In the genomic region with DNA sequence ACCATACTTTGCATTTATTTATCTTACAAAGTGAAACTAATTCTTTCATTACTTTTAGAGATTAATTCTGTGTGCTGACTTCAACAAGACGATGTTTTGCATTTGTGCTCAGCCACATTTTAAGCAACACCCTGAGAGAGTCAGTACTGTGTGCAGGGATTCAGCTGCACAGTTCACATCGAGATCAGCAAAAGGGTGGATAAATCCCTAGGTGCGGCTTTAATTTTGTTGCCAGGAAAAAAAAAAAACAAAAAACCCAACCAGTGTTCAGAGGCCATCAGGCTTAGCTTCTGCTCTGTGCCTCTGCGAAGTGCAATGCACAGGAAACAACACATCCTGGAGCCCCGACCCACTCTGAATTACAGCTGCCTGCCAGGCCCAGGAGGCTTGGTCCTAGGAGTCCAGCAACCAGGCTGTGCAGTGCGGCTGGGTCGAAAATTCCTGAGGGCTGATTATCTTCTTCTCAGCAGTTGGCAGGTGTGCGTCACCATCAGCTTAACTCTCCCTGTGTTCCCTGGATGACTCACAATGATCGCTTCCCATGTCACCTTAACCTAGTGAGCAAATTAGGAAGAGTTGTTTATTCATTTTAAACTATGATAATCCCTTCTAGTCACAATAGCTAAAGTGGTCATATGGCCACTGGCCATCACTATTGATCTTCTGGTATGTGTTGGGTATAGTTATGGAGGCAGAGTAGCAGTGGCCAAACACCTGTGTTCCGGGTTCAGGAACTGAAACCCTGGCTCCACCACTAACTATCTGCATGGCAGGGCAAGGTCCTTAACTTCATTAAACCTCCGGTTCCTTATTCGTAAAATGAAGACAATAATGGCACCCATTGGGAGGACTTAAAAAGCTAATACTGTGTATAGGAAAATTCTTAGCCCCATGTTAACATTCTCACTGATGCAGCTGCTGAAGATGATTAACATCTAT, we compare ENCODE assay signal across 11 cellular contexts. TPM values are rescaled to one million over a fixed set of nuclear protein-coding genes. Genes with fewer than 3 reads are reported as not detected.
DNase-seq lines count a peak whose midpoint lies in the region; ATAC-seq, FAIRE-seq and TF ChIP-seq lines count a peak whose summit lies in the region.
"Had no signal": no experiment of that assay in that cellular context is flagged by ENCODE, and none has a peak within 500 bp of the region (broad histone marks: within the 10 kb centered on the region; RNA-seq: fewer than 3 reads in every experiment).

No MANE protein-coding gene starts in this region.

- peak; percentile 76 for FAIRE-seq in keratinocyte (lab: Jason Lieb, UNC)

- H3K4me3 ChIP-seq in keratinocyte (ENCODE audit: control insufficient read depth in 2 of 3, extremely low read depth in 1 of 3, insufficient read depth in 2 of 3, low read depth in 1 of 3, low read length in 3 of 3) (no peak overlapping the region), transverse colon (no peak overlapping the region)
- H3K4me3 ChIP-seq: heart right ventricle had no signal

- intact Hi-C loops in transverse colon (cut with DNase I; ENCODE audit: low total_unique reads) (no loop called here), cardiac septum (cut with DNase I) (no loop called here)

- peak overlapping the region; percentile 12 for H3K4me2 ChIP-seq in keratinocyte (ENCODE audit: control insufficient read depth, extremely low read depth, insufficient read depth, low read depth, low read length)

- H3K27me3 ChIP-seq in keratinocyte (ENCODE audit: control insufficient read depth, extremely low read depth, insufficient read depth, low read length) = peaks cover 4% of the 10 kb centered on the region
- no peaks in the 10 kb centered on the region for H3K27me3 ChIP-seq in transverse colon

- DNase-seq in NCI-H226 = peak; percentile 89
- DNase-seq in keratinocyte (ENCODE audit: low read depth, low spot score) = peak; percentile 33
- no peak for DNase-seq in transverse colon
- no peak for DNase-seq in cardiac septum (ENCODE audit: low spot score)
- no peak for DNase-seq in activated T-cell treated with anti-CD3 and anti-CD28 coated beads, Interleukin-2, amount 50 U/mL, for 1 hour
- DNase-seq: activated CD4-positive, alpha-beta T cell treated with anti-CD3 and anti-CD28 coated beads for 48 hours; heart right ventricle; NCI-H446 treated with DMSO at 0.1 percent for 48 hours had no signal

- H3K9ac ChIP-seq in keratinocyte (ENCODE audit: control insufficient read depth, extremely low read depth, insufficient read depth, low read length) = no peak overlapping the region

- H3K9me3 ChIP-seq in keratinocyte (ENCODE audit: control insufficient read depth, low read depth, low read length) (no peaks in the 10 kb centered on the region), transverse colon (no peaks in the 10 kb centered on the region)

- TF ChIP-seq CTCF in keratinocyte (optimal IDR thresholded peaks at IDR 0.05 in 1 of 3, IDR thresholded peaks at IDR 0.05 in 1 of 3, conservative IDR thresholded peaks at IDR 0.05 in 1 of 3; ENCODE audit: extremely low read depth in 1 of 3, insufficient read depth in 2 of 3, low read length in 3 of 3) (no peak), transverse colon (IDR thresholded peaks at IDR 0.05) (no peak)

- ATAC-seq in GM19025 (IDR thresholded peaks at IDR 0.05; ENCODE audit: low read depth, unreplicated experiment) = peak; percentile 97
- peak; percentile 65 for ATAC-seq in HG02588 (IDR thresholded peaks at IDR 0.05; ENCODE audit: unreplicated experiment)
- no peak for ATAC-seq in activated CD4-positive, CD25-positive, alpha-beta regulatory T cell treated with anti-CD3 and anti-CD28 coated beads, Interleukin-2, amount 50 U/mL, for 24 hours

- dilution Hi-C loops in keratinocyte (cut with MboI; ENCODE audit: extremely low pct_ligation_motif_present, low sequenced_read_pairs) = no loop called here

- TF ChIP-seq EP300 in transverse colon (IDR thresholded peaks at IDR 0.05; ENCODE audit: low read depth) = no peak

- H2AFZ ChIP-seq in keratinocyte (ENCODE audit: control insufficient read depth, low read length) = no peak overlapping the region

- peaks cover 4% of the 10 kb centered on the region for H3K4me1 ChIP-seq in keratinocyte (ENCODE audit: control insufficient read depth, extremely low read depth, insufficient read depth, low read length)
- no peaks in the 10 kb centered on the region for H3K4me1 ChIP-seq in transverse colon
- H3K4me1 ChIP-seq: heart right ventricle had no signal

- H3K36me3 ChIP-seq in keratinocyte (ENCODE audit: control insufficient read depth in 2 of 2, extremely low read depth in 1 of 2, insufficient read depth in 2 of 2, low read length in 2 of 2) (no peaks in the 10 kb centered on the region), transverse colon (no peaks in the 10 kb centered on the region)
- H3K36me3 ChIP-seq: heart right ventricle had no signal

- no peaks in the 10 kb centered on the region for H4K20me1 ChIP-seq in keratinocyte (ENCODE audit: control insufficient read depth, extremely low read depth, insufficient read depth, low read length)

- H3K27ac ChIP-seq in keratinocyte (ENCODE audit: control insufficient read depth, insufficient read depth, low read length) (no peak overlapping the region), transverse colon (no peak overlapping the region)
- H3K27ac ChIP-seq: heart right ventricle had no signal

- no peak for TF ChIP-seq POLR2A in transverse colon (IDR thresholded peaks at IDR 0.05)

- 67 to 70% methylated on average over 5 to 10 of the region's 12 CpGs for WGBS in transverse colon (ENCODE audit: low coverage in 1 of 2), 2 donors

- in situ Hi-C loops in transverse colon (cut with MboI; ENCODE audit: low pct_ligation_motif_present in 1 of 4, low pct_unique_long_range_greater_than_20kb in 1 of 4, low sequenced_read_pairs in 3 of 4) = no loop called here

- H3K79me2 ChIP-seq in keratinocyte (ENCODE audit: control insufficient read depth, insufficient read depth, low read length) = no peaks in the 10 kb centered on the region

- no peaks in the 10 kb centered on the region for H3K9me1 ChIP-seq in keratinocyte (ENCODE audit: control insufficient read depth, extremely low read depth, insufficient read depth, low read length)

RNA-seq across cellular contexts. Expression of gene NDUFB6, which starts 31.2 kb away (rescaled TPM):
- polyA plus RNA-seq in keratinocyte = 50.2 to 67.0 TPM (median 60.7 TPM) in 3 replicates
- polyA plus RNA-seq in keratinocyte (2011; ENCODE audit: low read depth) = 47.3 TPM
- 38.4 and 41.6 TPM in 2 replicates for polyA plus RNA-seq in keratinocyte (2011; cell fraction: cytosol; rRNA removed)
- polyA plus RNA-seq in keratinocyte (2011; cell fraction: nucleus; rRNA removed) = 16.5 and 25.5 TPM in 2 replicates
- polyA plus RNA-seq in keratinocyte (2012; ENCODE audit: low replicate concordance) = 33.3 and 74.3 TPM in 2 replicates
- polyA minus RNA-seq in keratinocyte = 8.0 to 16.1 TPM (median 9.6 TPM) in 3 replicates
- polyA minus RNA-seq in keratinocyte (2011; cell fraction: cytosol; rRNA and poly(A)+ RNA removed) = 42.8 TPM
- polyA minus RNA-seq in keratinocyte (2011; cell fraction: nucleus; rRNA and poly(A)+ RNA removed) = 6.8 and 10.2 TPM in 2 replicates
- 10 to 100 TPM; 10.5 to 42.7 (median 24.3) TPM for total RNA-seq in transverse colon
- total RNA-seq in cardiac septum = 113 TPM

RNA-seq across cellular contexts. Expression of gene TAF1L, which starts 31.3 kb away (rescaled TPM):
- polyA plus RNA-seq in keratinocyte = 0.01 TPM in 1 of 3 replicates, not detected in the others
- not detected for polyA plus RNA-seq in keratinocyte (2011; ENCODE audit: low read depth)
- 0.01 and 0.02 TPM in 2 replicates for polyA plus RNA-seq in keratinocyte (2011; cell fraction: cytosol; rRNA removed)
- polyA plus RNA-seq in keratinocyte (2011; cell fraction: nucleus; rRNA removed) = 0.01 and 0.05 TPM in 2 replicates
- not detected in 2 replicates for polyA plus RNA-seq in keratinocyte (2012; ENCODE audit: low replicate concordance)
- polyA minus RNA-seq in keratinocyte = not detected in 3 replicates
- polyA minus RNA-seq in keratinocyte (2011; cell fraction: cytosol; rRNA and poly(A)+ RNA removed) = not detected
- polyA minus RNA-seq in keratinocyte (2011; cell fraction: nucleus; rRNA and poly(A)+ RNA removed) = not detected in 2 replicates
- total RNA-seq in transverse colon = not detected
- not detected for total RNA-seq in cardiac septum
- total RNA-seq: heart right ventricle had no signal

RNA-seq across cellular contexts. Expression of gene TOPORS, which starts 51.8 kb away (rescaled TPM):
- 12.8 to 17.1 TPM (median 13.5 TPM) in 3 replicates for polyA plus RNA-seq in keratinocyte
- 37.3 TPM for polyA plus RNA-seq in keratinocyte (2011; ENCODE audit: low read depth)
- polyA plus RNA-seq in keratinocyte (2011; cell fraction: cytosol; rRNA removed) = 6.9 and 14.0 TPM in 2 replicates
- 17.1 and 24.5 TPM in 2 replicates for polyA plus RNA-seq in keratinocyte (2011; cell fraction: nucleus; rRNA removed)
- polyA plus RNA-seq in keratinocyte (2012; ENCODE audit: low replicate concordance) = 13.5 and 17.0 TPM in 2 replicates
- 8.2 to 27.8 TPM (median 19.3 TPM) in 3 replicates for polyA minus RNA-seq in keratinocyte
- 9.2 TPM for polyA minus RNA-seq in keratinocyte (2011; cell fraction: cytosol; rRNA and poly(A)+ RNA removed)
- polyA minus RNA-seq in keratinocyte (2011; cell fraction: nucleus; rRNA and poly(A)+ RNA removed) = 18.5 and 36.0 TPM in 2 replicates
- total RNA-seq in transverse colon (10 to 100 TPM; 14.5 to 26.5 (median 18.4) TPM), cardiac septum (8.5 TPM)

RNA-seq across cellular contexts. Expression of gene SMIM27, which starts 52.1 kb away (rescaled TPM):
- 2.0 to 21.9 TPM (median 13.0 TPM) in 3 replicates for polyA plus RNA-seq in keratinocyte
- polyA plus RNA-seq in keratinocyte (2011; ENCODE audit: low read depth) = 1.6 TPM
- 1.9 and 3.4 TPM in 2 replicates for polyA plus RNA-seq in keratinocyte (2011; cell fraction: cytosol; rRNA removed)
- 1.0 and 1.9 TPM in 2 replicates for polyA plus RNA-seq in keratinocyte (2011; cell fraction: nucleus; rRNA removed)
- 17.5 and 21.5 TPM in 2 replicates for polyA plus RNA-seq in keratinocyte (2012; ENCODE audit: low replicate concordance)
- polyA minus RNA-seq in keratinocyte = 1.1 to 3.9 TPM (median 1.9 TPM) in 3 replicates
- not detected for polyA minus RNA-seq in keratinocyte (2011; cell fraction: cytosol; rRNA and poly(A)+ RNA removed)
- 2.5 TPM in 1 of 2 replicates, not detected in the other for polyA minus RNA-seq in keratinocyte (2011; cell fraction: nucleus; rRNA and poly(A)+ RNA removed)
- total RNA-seq in transverse colon (1 to 10 TPM; 2.0 to 7.5 (median 3.8) TPM), cardiac septum (15.7 TPM)

Comparison
In these comparisons a context has a peak if more than half of its experiments do, and no peak if none do; other contexts are left out.
1. ATAC-seq: peak in GM19025 (single experiment) and HG02588 (single experiment); none in activated CD4-positive, CD25-positive, alpha-beta regulatory T cell treated with anti-CD3 and anti-CD28 coated beads, Interleukin-2, amount 50 U/mL, for 24 hours (0 of 2).
2. DNase-seq: peak in NCI-H226 (single experiment) and keratinocyte (single experiment); none in transverse colon (single experiment), cardiac septum (single experiment) and activated T-cell treated with anti-CD3 and anti-CD28 coated beads, Interleukin-2, amount 50 U/mL, for 1 hour (single experiment).